Comparison of ENCODE assay signal across 17 cellular contexts in the genomic region with DNA sequence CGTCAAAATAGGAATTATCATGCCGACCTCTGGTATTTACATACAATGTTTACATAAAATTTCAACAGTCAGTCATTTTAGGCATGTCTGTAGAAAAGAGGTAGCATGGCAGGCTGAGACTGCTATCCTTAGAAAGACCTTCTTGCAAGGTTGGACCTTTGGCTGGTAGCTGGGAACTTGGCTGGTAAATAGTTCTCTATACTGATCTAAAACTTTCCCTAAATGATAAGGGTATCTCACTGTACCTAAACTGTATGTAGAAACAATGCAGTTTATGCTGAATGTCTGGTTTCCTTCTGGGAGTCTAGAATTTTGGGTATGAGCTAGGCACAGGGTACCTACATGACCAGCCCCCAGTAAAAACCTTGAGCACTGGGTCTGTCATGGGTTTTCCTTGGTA. TPM values are rescaled to one million over a fixed set of nuclear protein-coding genes. Genes with fewer than 3 reads are reported as not detected.
DNase-seq lines count a peak whose midpoint lies in the region; ATAC-seq, FAIRE-seq and TF ChIP-seq lines count a peak whose summit lies in the region.
"Had no signal": no experiment of that assay in that cellular context is flagged by ENCODE, and none has a peak within 500 bp of the region (broad histone marks: within the 10 kb centered on the region; RNA-seq: fewer than 3 reads in every experiment).

No MANE protein-coding gene starts in this region.

- H3K79me2 ChIP-seq in astrocyte (ENCODE audit: insufficient read depth, low read length) = peaks cover 95% of the 10 kb centered on the region

- no peak for TF ChIP-seq POLR2A in H54 (IDR thresholded peaks at IDR 0.05; ENCODE audit: low read depth, low read length)
- no peak for TF ChIP-seq POLR2A in gastrocnemius medialis (IDR thresholded peaks at IDR 0.05)

- DNase-seq in left ventricle myocardium superior (no peak), Right ventricle myocardium superior (no peak), H54 (ENCODE audit: insufficient read length, low spot score) (no peak), astrocyte (ENCODE audit: low read depth) (no peak), nucleus accumbens (lab: John Stamatoyannopoulos, UW) (no peak), gastrocnemius medialis (no peak), NCI-H2196 treated with DMSO at 0.1 percent for 48 hours (lab: John Stamatoyannopoulos, UW; ENCODE audit: unreplicated experiment) (no peak)
- DNase-seq: C1 segment of cervical spinal cord; CD4-positive, alpha-beta memory T cell; COR-L47; DMS153; DND-41; HFFc6 had no signal

- TF ChIP-seq CTCF in astrocyte (IDR thresholded peaks at IDR 0.05; ENCODE audit: insufficient read depth, low read depth, low read length) (no peak), gastrocnemius medialis (IDR thresholded peaks at IDR 0.05 in 4 of 5, conservative IDR thresholded peaks at IDR 0.05 in 1 of 5) (no peak)

- no peak overlapping the region for H3K27ac Mint-ChIP-seq in astrocyte (ENCODE audit: unreplicated experiment)
- H3K27ac Mint-ChIP-seq: HFFc6 had no signal

- ATAC-seq in left ventricle myocardium superior (peak; percentile 21), Right ventricle myocardium superior (ENCODE audit: poor library complexity) (no peak), gastrocnemius medialis (no peak)

- no peak overlapping the region for H3K4me2 ChIP-seq in astrocyte (ENCODE audit: low read length)

- H3K9me3 Mint-ChIP-seq in astrocyte (ENCODE audit: unreplicated experiment) = no peaks in the 10 kb centered on the region
- H3K9me3 Mint-ChIP-seq: CD4-positive, alpha-beta memory T cell; HFFc6 had no signal

- peaks cover 4% of the 10 kb centered on the region for H3K4me1 ChIP-seq in astrocyte (ENCODE audit: insufficient read depth, low read length)
- peaks cover 51 to 59% of the 10 kb centered on the region in 2 donors for H3K4me1 ChIP-seq in gastrocnemius medialis

- H3K27ac ChIP-seq in astrocyte (ENCODE audit: low read depth, low read length) = no peak overlapping the region
- no peak overlapping the region for H3K27ac ChIP-seq in gastrocnemius medialis

- H3K4me1 Mint-ChIP-seq in astrocyte (ENCODE audit: low read depth, unreplicated experiment) = peaks cover 17% of the 10 kb centered on the region

- in situ Hi-C loops in gastrocnemius medialis (cut with MboI; ENCODE audit: low sequenced_read_pairs in 4 of 4) = no loop called here

- no peaks in the 10 kb centered on the region for H3K27me3 Mint-ChIP-seq in astrocyte (ENCODE audit: low read depth, unreplicated experiment)
- H3K27me3 Mint-ChIP-seq: CD4-positive, alpha-beta memory T cell had no signal

- FAIRE-seq in H54 (lab: Jason Lieb, UNC) = peak; percentile 67
- peak; percentile 9 for FAIRE-seq in astrocyte (lab: Jason Lieb, UNC)
- FAIRE-seq: G401.6, GM12892, H1 had no signal

- H3K4me3 ChIP-seq in astrocyte (ENCODE audit: insufficient read depth, low read depth, low read length) (no peak overlapping the region), gastrocnemius medialis (no peak overlapping the region)
- H3K4me3 ChIP-seq: HAP-1 had no signal

- H3K36me3 Mint-ChIP-seq in astrocyte (ENCODE audit: low read depth, unreplicated experiment) = peaks cover 9% of the 10 kb centered on the region

- H3K27me3 ChIP-seq in astrocyte (ENCODE audit: insufficient read depth, low read length) = no peaks in the 10 kb centered on the region
- H3K27me3 ChIP-seq in gastrocnemius medialis = no peaks in the 10 kb centered on the region

- intact Hi-C loops in left ventricle myocardium superior (cut with micrococcal nuclease) (no loop called here), Right ventricle myocardium superior (cut with DNase I) (no loop called here), gastrocnemius medialis (cut with DNase I; ENCODE audit: low total_unique reads) (no loop called here)

- H4K20me1 ChIP-seq in astrocyte (ENCODE audit: insufficient read depth, low read length) = peaks cover 51% of the 10 kb centered on the region

- H2AFZ ChIP-seq in astrocyte (ENCODE audit: low read depth, low read length) = no peak overlapping the region

- H3K36me3 ChIP-seq in astrocyte (ENCODE audit: insufficient read depth, low read length) (peaks cover 22% of the 10 kb centered on the region), gastrocnemius medialis (peaks cover 0 to 35% of the 10 kb centered on the region in 2 donors)

- H3K9me3 ChIP-seq in astrocyte (ENCODE audit: insufficient read depth, low read depth, low read length) (no peaks in the 10 kb centered on the region), gastrocnemius medialis (no peaks in the 10 kb centered on the region)
- H3K9me3 ChIP-seq: HAP-1 had no signal

- H3K9ac ChIP-seq in astrocyte (ENCODE audit: low read length) = no peak overlapping the region

- no peak overlapping the region for H3K4me3 Mint-ChIP-seq in astrocyte (ENCODE audit: unreplicated experiment)
- H3K4me3 Mint-ChIP-seq: CD4-positive, alpha-beta memory T cell; HFFc6 had no signal

RNA-seq across cellular contexts. Expression of a gene that starts 18.0 kb away (rescaled TPM):
- 43.1 TPM for total RNA-seq in left ventricle myocardium superior
- total RNA-seq in Right ventricle myocardium superior = 46.8 TPM
- total RNA-seq in astrocyte = 20.6 and 22.9 TPM in 2 replicates
- total RNA-seq in gastrocnemius medialis = 10 to 100 TPM; 18.9 to 39.4 (median 33.7) TPM
